Comparison of ENCODE assay signal across 7 cellular contexts in the genomic region with DNA sequence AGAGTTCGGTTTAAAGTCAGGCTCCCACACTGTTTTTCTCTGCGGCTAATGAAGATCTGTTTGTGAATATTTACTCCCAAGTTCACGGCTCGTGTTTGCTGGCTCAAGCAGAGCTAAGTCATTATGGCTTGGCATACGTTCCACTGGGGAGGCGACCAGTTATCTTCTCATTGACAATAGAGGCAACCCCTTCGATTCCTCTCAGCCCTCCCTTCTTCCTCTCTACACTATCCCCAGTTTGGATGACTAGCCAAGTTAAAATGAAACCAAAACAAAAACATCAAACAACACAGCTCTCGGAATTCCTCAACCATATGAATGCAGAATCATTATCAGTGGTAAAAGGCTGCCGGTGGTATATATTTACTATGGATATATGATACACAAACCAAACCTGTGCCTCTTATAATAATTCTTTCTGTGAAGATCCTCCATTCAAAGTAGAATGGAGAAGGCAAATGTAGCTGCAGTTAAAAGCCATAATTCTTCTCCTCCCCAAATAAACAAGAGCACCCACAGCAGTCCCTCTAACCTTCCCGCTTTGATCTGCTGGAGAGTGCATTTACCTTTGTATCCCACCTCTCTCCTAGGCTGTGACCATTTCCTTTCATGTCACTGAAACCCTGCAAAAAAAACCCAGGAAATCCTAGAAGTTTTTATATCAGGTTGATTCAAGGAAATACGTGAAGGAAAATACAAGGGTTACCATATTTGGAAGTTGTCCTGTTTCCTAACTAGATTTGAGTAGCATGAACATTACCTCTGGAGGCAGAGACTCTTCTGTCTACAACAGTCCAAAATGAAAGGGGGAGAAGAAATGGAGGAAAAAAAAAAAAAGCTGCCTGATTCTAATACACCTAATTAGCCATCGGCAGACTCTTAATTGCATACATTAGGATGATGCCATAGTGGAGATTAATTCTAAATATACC.
DNase-seq lines count a peak whose midpoint lies in the region; ATAC-seq and TF ChIP-seq lines count a peak whose summit lies in the region.

No MANE protein-coding gene starts in this region.

- no peak overlapping the region for H3K27ac ChIP-seq in duodenal mucosa (ENCODE audit: low read depth, low read length)

- peak; percentile 57 for ATAC-seq in GM18517 (IDR thresholded peaks at IDR 0.05; ENCODE audit: unreplicated experiment)
- ATAC-seq in HG02610 (IDR thresholded peaks at IDR 0.05; ENCODE audit: unreplicated experiment) = peak; percentile 49

- H3K4me3 Mint-ChIP-seq in nephron progenitor cell = no peak overlapping the region

- TF ChIP-seq CTCF in nephron progenitor cell (IDR thresholded peaks at IDR 0.05) = no peak

- H3K36me3 Mint-ChIP-seq in nephron progenitor cell (ENCODE audit: low read depth) = no peaks in the 10 kb centered on the region

- peaks cover 15% of the 10 kb centered on the region for H3K4me1 Mint-ChIP-seq in nephron progenitor cell

- H3K27ac Mint-ChIP-seq in nephron progenitor cell = peak overlapping the region; percentile 35

- no peaks in the 10 kb centered on the region for H3K36me3 ChIP-seq in duodenal mucosa (ENCODE audit: control insufficient read depth in 1 of 2, insufficient read depth in 2 of 2, low read length in 2 of 2)

- peak overlapping the region; percentile 55 to 69 for H3K4me3 ChIP-seq in duodenal mucosa (ENCODE audit: low read depth in 1 of 2, low read length in 2 of 2)

- H3K27me3 Mint-ChIP-seq in nephron progenitor cell (ENCODE audit: low read depth, poor library complexity) = no peaks in the 10 kb centered on the region

- no peaks in the 10 kb centered on the region for H3K27me3 ChIP-seq in duodenal mucosa (ENCODE audit: control insufficient read depth in 1 of 2, insufficient read depth in 2 of 2, low read length in 2 of 2)

- H3K4me1 ChIP-seq in duodenal mucosa (ENCODE audit: control insufficient read depth in 1 of 2, insufficient read depth in 2 of 2, low read length in 2 of 2) = no peaks in the 10 kb centered on the region

- DNase-seq in NCI-H446 treated with DMSO at 0.1 percent for 48 hours (lab: John Stamatoyannopoulos, UW) (peak; percentile 24), nephron progenitor cell (no peak), CD1c-positive myeloid dendritic cell (ENCODE audit: extremely low spot score) (no peak)
- DNase-seq in activated T-cell treated with anti-CD3 and anti-CD28 coated beads, Interleukin-2, amount 50 U/mL, for 48 hours = no peak

- no peaks in the 10 kb centered on the region for H3K9me3 Mint-ChIP-seq in nephron progenitor cell

- no peaks in the 10 kb centered on the region for H3K9me3 ChIP-seq in duodenal mucosa (ENCODE audit: control insufficient read depth in 1 of 2, low read length in 2 of 2)

- H3K9ac ChIP-seq in duodenal mucosa (ENCODE audit: low read depth in 1 of 2, low read length in 2 of 2) = peak overlapping the region in 1 of 2 donors; percentile 10
